Comparison of ENCODE assay signal across 13 cellular contexts in the genomic region with DNA sequence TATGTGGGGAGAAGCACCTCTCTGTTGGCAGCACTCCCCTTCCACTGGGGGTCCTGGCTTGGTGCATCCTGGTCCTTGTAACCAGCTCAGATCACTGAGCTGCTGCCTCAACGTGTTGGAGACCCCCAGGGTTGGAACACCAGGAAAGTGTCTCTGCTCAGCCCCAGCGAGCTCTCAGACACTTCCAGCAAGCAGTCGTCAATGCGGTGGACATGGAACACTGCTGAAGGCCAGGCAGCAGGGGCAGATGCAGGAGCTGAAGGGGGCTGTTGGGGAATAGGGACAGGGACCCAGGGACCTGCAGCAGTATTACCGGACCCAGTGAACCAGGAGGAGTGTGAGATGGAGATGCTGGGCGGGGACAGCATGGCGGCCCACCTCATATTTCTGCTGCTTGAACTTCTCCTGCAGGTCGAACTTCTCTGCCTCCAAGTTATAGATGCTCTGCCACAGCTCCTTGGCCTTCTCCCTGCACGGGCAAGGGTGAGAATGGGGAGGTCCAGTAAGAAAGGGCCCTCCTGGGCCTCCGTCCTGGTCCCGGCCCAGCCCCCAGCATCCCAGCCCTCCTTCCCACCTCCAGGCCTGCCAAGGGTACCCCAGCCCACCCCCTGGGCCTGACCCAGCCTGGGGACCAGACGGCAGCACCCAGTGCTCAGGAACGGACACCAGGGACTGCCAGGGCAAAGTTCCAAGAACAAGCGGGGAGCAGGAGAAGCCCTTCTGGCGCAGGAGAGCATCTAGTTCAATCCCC. TPM values are rescaled to one million over a fixed set of nuclear protein-coding genes. Genes with fewer than 3 reads are reported as not detected.
"Had no signal": no experiment of that assay in that cellular context is flagged by ENCODE, and none has a peak within 500 bp of the region (broad histone marks: within the 10 kb centered on the region; RNA-seq: fewer than 3 reads in every experiment).

No MANE protein-coding gene starts in this region.

- DNase-seq: activated CD4-positive, alpha-beta T cell treated with anti-CD3 and anti-CD28 coated beads, Interleukin-2, amount 50 U/mL, for 4 hours; activated CD4-positive, CD25-positive, alpha-beta regulatory T cell treated with anti-CD3 and anti-CD28 coated beads, Interleukin-2, amount 50 U/mL, for 72 hours; activated naive CD4-positive, alpha-beta T cell treated with Interleukin-2 at 50 U/mL for 16 hours; activated T-cell treated with anti-CD3 and anti-CD28 coated beads for 4 hours; naive thymus-derived CD4-positive, alpha-beta T cell had no signal

- H3K79me2 ChIP-seq: parathyroid adenoma had no signal

- H3K4me3 ChIP-seq: esophagus muscularis mucosa, mucosa of descending colon had no signal

- H3K4me1 ChIP-seq: parathyroid adenoma had no signal

- H3K27ac ChIP-seq: esophagus muscularis mucosa, neutrophil, parathyroid adenoma had no signal

- FAIRE-seq: astrocyte had no signal

- H2AFZ ChIP-seq: parathyroid adenoma had no signal

- H3K9ac ChIP-seq: parathyroid adenoma had no signal

- H3K9me3 ChIP-seq: esophagus muscularis mucosa, mucosa of descending colon, neutrophil had no signal

- H3K36me3 ChIP-seq: neutrophil had no signal

RNA-seq across cellular contexts. Expression of gene TNNT2, which starts 16.4 kb away (rescaled TPM):
- total RNA-seq: activated T-helper 17 cell treated with anti-CD3 and anti-CD28 coated beads, Interleukin-2, amount 50 U/mL, for 72 hours; naive thymus-derived CD4-positive, alpha-beta T cell; T-helper 1 cell treated with Interleukin-12 subunit alpha and Interleukin-12 subunit beta and Interleukin-4 antibody, amounts not matched to agents 30 ng/mL and 1 ng/mL, for 36 hours had no signal
- polyA plus RNA-seq: naive thymus-derived CD4-positive, alpha-beta T cell had no signal

RNA-seq across cellular contexts. Expression of gene LAD1, which starts 38.0 kb away (rescaled TPM):
- total RNA-seq: activated T-helper 17 cell treated with anti-CD3 and anti-CD28 coated beads, Interleukin-2, amount 50 U/mL, for 72 hours; T-helper 1 cell treated with Interleukin-12 subunit alpha and Interleukin-12 subunit beta and Interleukin-4 antibody, amounts not matched to agents 30 ng/mL and 1 ng/mL, for 36 hours; temporal lobe had no signal
- polyA plus RNA-seq: naive thymus-derived CD4-positive, alpha-beta T cell had no signal
